ENCODE assay signal across 12 cellular contexts in genomic region chr11:120554771-120555432, GRCh38.
A peak's percentile ranks its signal among the peaks of the same experiment; 100 is the strongest.
DNase-seq lines count a peak whose midpoint lies in the region; ATAC-seq and TF ChIP-seq lines count a peak whose summit lies in the region.
"Had no signal": no experiment of that assay in that cellular context is flagged by ENCODE, and none has a peak within 500 bp of the region (broad histone marks: within the 10 kb centered on the region; RNA-seq: fewer than 3 reads in every experiment).

No MANE protein-coding gene starts in this region.

- ATAC-seq in GM21381 (IDR thresholded peaks at IDR 0.05; ENCODE audit: unreplicated experiment) (no peak), HG02678 (IDR thresholded peaks at IDR 0.05; ENCODE audit: unreplicated experiment) (no peak), GM19023 (IDR thresholded peaks at IDR 0.05; ENCODE audit: unreplicated experiment) (no peak)
- ATAC-seq: CD8-positive, alpha-beta T cell; effector memory CD8-positive, alpha-beta T cell had no signal

- in situ Hi-C loops in GM13977 (cut with MboI; ENCODE audit: low pct_unique_long_range_greater_than_20kb, low sequenced_read_pairs, unreplicated experiment): no loop called here

- DNase-seq in GM13977 (ENCODE audit: low spot score) (peak; percentile 53), NCI-H526 (lab: John Stamatoyannopoulos, UW) (peak; percentile 98 to 99), fibroblast of peridontal ligament (ENCODE audit: extremely low read depth) (peak; percentile 36), pons (ENCODE audit: low spot score) (peak; percentile 28), kidney tubule cell (ENCODE audit: low spot score) (no peak)
- DNase-seq: CD8-positive, alpha-beta T cell; effector memory CD8-positive, alpha-beta T cell; NCI-H1417 treated with DMSO at 0.1 percent for 48 hours; T-helper 2 cell had no signal

- no peak for TF ChIP-seq CTCF in GM13977 (IDR thresholded peaks at IDR 0.05; ENCODE audit: extremely low read depth, insufficient read depth, missing control alignments)
